17 cellular contexts compared by ENCODE assay signal in genomic region chr18:59109375-59109774, GRCh38. TPM values are rescaled to one million over a fixed set of nuclear protein-coding genes. Genes with fewer than 3 reads are reported as not detected.
DNase-seq lines count a peak whose midpoint lies in the region; TF ChIP-seq lines count a peak whose summit lies in the region.
"Had no signal": no experiment of that assay in that cellular context is flagged by ENCODE, and none has a peak within 500 bp of the region (broad histone marks: within the 10 kb centered on the region; RNA-seq: fewer than 3 reads in every experiment).

No MANE protein-coding gene starts in this region.

- H3K4me1 ChIP-seq in A673 (ENCODE audit: insufficient read depth, low read length, poor library complexity, severe bottlenecking) = peaks cover 21% of the 10 kb centered on the region
- no peaks in the 10 kb centered on the region for H3K4me1 ChIP-seq in breast epithelium
- H3K4me1 ChIP-seq in MM.1S (ENCODE audit: low read length) = no peaks in the 10 kb centered on the region
- H3K4me1 ChIP-seq: SJSA1 had no signal

- DNase-seq in A673 (ENCODE audit: low spot score) = peak; percentile 68
- DNase-seq in EL = peak; percentile 27
- DNase-seq in NCI-H2171 treated with DMSO at 0.1 percent for 48 hours (lab: John Stamatoyannopoulos, UW) = peak; percentile 63
- peak; percentile 31 for DNase-seq in fibroblast of mammary gland (ENCODE audit: low read depth)
- no peak for DNase-seq in breast epithelium (ENCODE audit: low spot score in 2 of 2)
- DNase-seq in HT-29 (ENCODE audit: low spot score) = no peak
- no peak for DNase-seq in MM.1S
- DNase-seq in HUDEP-2 (lab: John Stamatoyannopoulos, UW; ENCODE audit: unreplicated experiment in 76 of 76) = no peak
- DNase-seq: DND-41, HCEC 1CT, NCI-H1092, NCI-H1694, OCI-M1, T-cell had no signal

- no peak overlapping the region for H3K4me3 ChIP-seq in A673 (ENCODE audit: low read depth, low read length, poor library complexity, severe bottlenecking)
- no peak overlapping the region for H3K4me3 ChIP-seq in fibroblast of mammary gland (ENCODE audit: control insufficient read depth, low read depth, low read length)
- H3K4me3 ChIP-seq in breast epithelium = no peak overlapping the region
- H3K4me3 ChIP-seq in MM.1S (ENCODE audit: low read length) = no peak overlapping the region
- H3K4me3 ChIP-seq: K562, SJSA1 had no signal

- no peaks in the 10 kb centered on the region for H3F3A ChIP-seq in MM.1S (ENCODE audit: insufficient read depth, low read length)

- intact Hi-C loops in A673 (cut with micrococcal nuclease; ENCODE audit: unreplicated experiment) = no loop called here
- intact Hi-C loops in breast epithelium (cut with DNase I; ENCODE audit: low total_unique reads) = no loop called here

- no peaks in the 10 kb centered on the region for H3K79me2 ChIP-seq in MM.1S (ENCODE audit: low read length)

- H3K9ac ChIP-seq in MM.1S (ENCODE audit: low read length) = no peak overlapping the region

- H3K27me3 ChIP-seq in A673 (replicated peaks; ENCODE audit: insufficient read depth, low read depth, low read length, poor library complexity) (no peaks in the 10 kb centered on the region), breast epithelium (peaks cover 0 to 22% of the 10 kb centered on the region in 2 donors), MM.1S (replicated peaks; ENCODE audit: insufficient read depth, low read length) (no peaks in the 10 kb centered on the region)

- peak overlapping the region; percentile 34 for H3K27ac ChIP-seq in A673 (ENCODE audit: low read depth, low read length, poor library complexity, severe bottlenecking)
- H3K27ac ChIP-seq in breast epithelium = no peak overlapping the region
- H3K27ac ChIP-seq in MM.1S (ENCODE audit: low read length) = no peak overlapping the region
- H3K27ac ChIP-seq: RWPE1, SJSA1 had no signal

- no peaks in the 10 kb centered on the region for H4K20me1 ChIP-seq in MM.1S (ENCODE audit: insufficient read depth, low read length)

- no peak overlapping the region for H3K4me2 ChIP-seq in MM.1S (ENCODE audit: low read depth, low read length)

- H3K36me3 ChIP-seq in A673 (ENCODE audit: insufficient read depth, low read length, poor library complexity, severe bottlenecking) = no peaks in the 10 kb centered on the region
- H3K36me3 ChIP-seq in breast epithelium = no peaks in the 10 kb centered on the region
- H3K36me3 ChIP-seq in MM.1S (replicated peaks; ENCODE audit: insufficient read depth, low read length) = no peaks in the 10 kb centered on the region
- H3K36me3 ChIP-seq: SJSA1 had no signal

- no peak overlapping the region for H2AFZ ChIP-seq in MM.1S (ENCODE audit: low read length)

- TF ChIP-seq POLR2A in breast epithelium (IDR thresholded peaks at IDR 0.05) = no peak

- H3K9me3 ChIP-seq in A673 (ENCODE audit: low read depth, low read length, poor library complexity, severe bottlenecking) = peaks cover 16% of the 10 kb centered on the region
- H3K9me3 ChIP-seq in breast epithelium = no peaks in the 10 kb centered on the region
- no peaks in the 10 kb centered on the region for H3K9me3 ChIP-seq in MM.1S (replicated peaks; ENCODE audit: insufficient read depth, low read length)

- CTCF ChIA-PET in A673 (lab: Charles Lee) = interaction anchor here (0.6 kb wide), 2 partner anchors 91 to 199 kb away, joined by 4 to 6 read pairs; no protein-coding TSS in a partner anchor

- POLR2A ChIA-PET in A673 (lab: Charles Lee; ENCODE audit: low non-redundant PET) = no interaction called here

- no TSS peak for BruUV-seq in A673 (replicated peaks; lab: Mats Ljungman, UMichigan)

- TF ChIP-seq CTCF in A673 (conservative IDR thresholded peaks at IDR 0.05; ENCODE audit: low read depth, low read length) = no peak
- no peak for TF ChIP-seq CTCF in fibroblast of mammary gland (conservative IDR thresholded peaks at IDR 0.05; ENCODE audit: control insufficient read depth, insufficient read depth, low read depth, low read length)
- TF ChIP-seq CTCF in breast epithelium (IDR thresholded peaks at IDR 0.05) = no peak
- no peak for TF ChIP-seq CTCF in MM.1S (IDR thresholded peaks at IDR 0.05; ENCODE audit: low read length)

- H3K9me2 ChIP-seq in MM.1S (replicated peaks; ENCODE audit: insufficient read depth, low read length) = no peaks in the 10 kb centered on the region

RNA-seq across cellular contexts. Expression of gene SEC11C, which starts 30.3 kb away (rescaled TPM):
- total RNA-seq in A673 (2021) = 300 and 355 TPM in 2 replicates
- 10 to 100 TPM; 11.5 to 44.1 (median 38.7) TPM for total RNA-seq in breast epithelium
- total RNA-seq in HT-29 (2014; rRNA removed; shearing (Covaris generic)) = 22.1 and 25.2 TPM in 2 replicates

Comparison
In these comparisons a context has a peak if more than half of its experiments do, and no peak if none do; other contexts are left out.
1. DNase-seq: peak in A673 (single experiment), EL (single experiment), NCI-H2171 treated with DMSO at 0.1 percent for 48 hours (single experiment) and fibroblast of mammary gland (single experiment); none in breast epithelium (0 of 2), HT-29 (single experiment), MM.1S (single experiment) and HUDEP-2 (0 of 76).